17 cellular contexts compared by ENCODE assay signal in genomic region chr7:21544303-21544656, GRCh38. TPM values are rescaled to one million over a fixed set of nuclear protein-coding genes. Genes with fewer than 3 reads are reported as not detected.
DNase-seq lines count a peak whose midpoint lies in the region; ATAC-seq and TF ChIP-seq lines count a peak whose summit lies in the region.
"Had no signal": no experiment of that assay in that cellular context is flagged by ENCODE, and none has a peak within 500 bp of the region (broad histone marks: within the 10 kb centered on the region; RNA-seq: fewer than 3 reads in every experiment).

No MANE protein-coding gene starts in this region.

- no peaks in the 10 kb centered on the region for H3K27me3 ChIP-seq in RWPE2 (ENCODE audit: insufficient read depth, poor library complexity, severe bottlenecking)
- H3K27me3 ChIP-seq in esophagus muscularis mucosa = peaks cover 0 to 12% (median 0%) of the 10 kb centered on the region in 4 donors
- peaks cover 71% of the 10 kb centered on the region for H3K27me3 ChIP-seq in smooth muscle cell (ENCODE audit: low read depth)

- H3K27ac Mint-ChIP-seq in activated T-cell treated with anti-CD3 and anti-CD28 coated beads, Interleukin-2, amount 50 U/mL, for 72 hours = no peak overlapping the region

- no peak for ATAC-seq in activated T-cell treated with anti-CD3 and anti-CD28 coated beads, Interleukin-2, amount 50 U/mL, for 72 hours (replicated peaks in 1 of 2)
- no peak for ATAC-seq in RWPE2 (ENCODE audit: low read depth)
- no peak for ATAC-seq in GM19397 (IDR thresholded peaks at IDR 0.05; ENCODE audit: unreplicated experiment)

- H3K4me3 ChIP-seq in RWPE2 (ENCODE audit: severe bottlenecking) (peak overlapping the region; percentile 55), esophagus muscularis mucosa (peak overlapping the region; percentile 61 to 74 (median 68)), smooth muscle cell (peak overlapping the region; percentile 62)
- H3K4me3 ChIP-seq: SK-N-MC had no signal

- H3K9ac ChIP-seq in smooth muscle cell (ENCODE audit: low read depth) = no peak overlapping the region

- no peaks in the 10 kb centered on the region for H3K9me3 Mint-ChIP-seq in activated T-cell treated with anti-CD3 and anti-CD28 coated beads, Interleukin-2, amount 50 U/mL, for 72 hours

- no peaks in the 10 kb centered on the region for H3K36me3 Mint-ChIP-seq in activated T-cell treated with anti-CD3 and anti-CD28 coated beads, Interleukin-2, amount 50 U/mL, for 72 hours (ENCODE audit: insufficient read depth in 2 of 2)

- H3K27me3 Mint-ChIP-seq in activated T-cell treated with anti-CD3 and anti-CD28 coated beads, Interleukin-2, amount 50 U/mL, for 72 hours (ENCODE audit: low read depth) = peaks cover 66% of the 10 kb centered on the region

- no peak for TF ChIP-seq EP300 in esophagus muscularis mucosa (IDR thresholded peaks at IDR 0.05)

- WGBS in esophagus muscularis mucosa = 43% methylated on average over 3 of the region's 3 CpGs
- 42% methylated on average over 3 of the region's 3 CpGs for WGBS in smooth muscle cell (ENCODE audit: low lambda C conversion rate)

- H3K9me3 ChIP-seq in RWPE2 (ENCODE audit: severe bottlenecking) = no peaks in the 10 kb centered on the region
- no peaks in the 10 kb centered on the region for H3K9me3 ChIP-seq in esophagus muscularis mucosa
- H3K9me3 ChIP-seq in smooth muscle cell (replicated peaks; ENCODE audit: low read depth) = no peaks in the 10 kb centered on the region
- H3K9me3 ChIP-seq: esophagus squamous epithelium had no signal

- H3K27ac ChIP-seq in RWPE2 (ENCODE audit: poor library complexity, severe bottlenecking) (peak overlapping the region; percentile 37), esophagus muscularis mucosa (replicated peaks in 1 of 4) (peak overlapping the region in 2 of 4 donors; percentile 61 to 78), smooth muscle cell (ENCODE audit: low read depth) (no peak overlapping the region)
- H3K27ac ChIP-seq: coronary artery, SK-N-MC had no signal

- no peak for TF ChIP-seq POLR2A in esophagus muscularis mucosa (IDR thresholded peaks at IDR 0.05; ENCODE audit: low read depth)

- H3K4me2 ChIP-seq in smooth muscle cell = peak overlapping the region; percentile 98

- H3K36me3 ChIP-seq in RWPE2 (ENCODE audit: low read depth) (no peaks in the 10 kb centered on the region; the same call in 1 of the 2 replicates), esophagus muscularis mucosa (no peaks in the 10 kb centered on the region), smooth muscle cell (ENCODE audit: low read depth) (no peaks in the 10 kb centered on the region)
- H3K36me3 ChIP-seq: esophagus squamous epithelium had no signal

- H2AFZ ChIP-seq in smooth muscle cell (ENCODE audit: low read depth) = peak overlapping the region; percentile 44

- H4K20me1 ChIP-seq in smooth muscle cell (ENCODE audit: low read depth) = no peaks in the 10 kb centered on the region

- no peaks in the 10 kb centered on the region for H3K79me2 ChIP-seq in smooth muscle cell (ENCODE audit: low read depth)

- peaks cover 14% of the 10 kb centered on the region for H3K4me1 ChIP-seq in RWPE2 (ENCODE audit: insufficient read depth, poor library complexity, severe bottlenecking)
- H3K4me1 ChIP-seq in esophagus muscularis mucosa = peaks cover 13 to 31% (median 16%) of the 10 kb centered on the region in 4 donors
- peaks cover 9% of the 10 kb centered on the region for H3K4me1 ChIP-seq in smooth muscle cell (ENCODE audit: low read depth)

- H3F3A ChIP-seq in smooth muscle cell (ENCODE audit: low read depth) = no peaks in the 10 kb centered on the region

- intact Hi-C loops in esophagus muscularis mucosa (cut with DNase I) = loop anchor here (10.0 kb wide), 1 partner anchor 231 kb away; no protein-coding TSS in a partner anchor

- DNase-seq in activated T-cell treated with anti-CD3 and anti-CD28 coated beads, Interleukin-2, amount 50 U/mL, for 72 hours = no peak
- no peak for DNase-seq in activated T-cell treated with anti-CD3 and anti-CD28 coated beads, Interleukin-2, amount 50 U/mL, for 48 hours
- DNase-seq in RWPE2 (ENCODE audit: low spot score) = no peak
- DNase-seq in esophagus muscularis mucosa (ENCODE audit: extremely low spot score) = no peak
- no peak for DNase-seq in smooth muscle cell (lab: John Stamatoyannopoulos, UW; ENCODE audit: unreplicated experiment)
- no peak for DNase-seq in effector CD8-positive, alpha-beta T cell (lab: John Stamatoyannopoulos, UW)
- no peak for DNase-seq in T-helper 9 cell
- DNase-seq: activated CD8-positive, alpha-beta memory T cell treated with anti-CD3 and anti-CD28 coated beads, Interleukin-2, amount 50 U/mL, for 4 hours; esophagus squamous epithelium; hippocampal formation; KG1; left ventricle myocardium superior; NCI-H446; OCI-M1 had no signal

- TF ChIP-seq CTCF in RWPE2 (IDR thresholded peaks at IDR 0.05; ENCODE audit: poor library complexity, severe bottlenecking) (no peak), esophagus muscularis mucosa (IDR thresholded peaks at IDR 0.05) (no peak), smooth muscle cell (IDR thresholded peaks at IDR 0.05; ENCODE audit: borderline replicate concordance, insufficient read depth, poor library complexity, severe bottlenecking) (no peak)

- H3K4me1 Mint-ChIP-seq in activated T-cell treated with anti-CD3 and anti-CD28 coated beads, Interleukin-2, amount 50 U/mL, for 72 hours (ENCODE audit: low read depth) = peaks cover 11% of the 10 kb centered on the region

- H3K4me3 Mint-ChIP-seq in activated T-cell treated with anti-CD3 and anti-CD28 coated beads, Interleukin-2, amount 50 U/mL, for 72 hours = peak overlapping the region; percentile 83 to 87

RNA-seq across cellular contexts. Expression of gene DNAH11, which starts 1.4 kb away (rescaled TPM):
- total RNA-seq in activated T-cell treated with anti-CD3 and anti-CD28 coated beads, Interleukin-2, amount 50 U/mL, for 72 hours = under 1 TPM in 1 of 2 donors, not detected in 1; 0.70 TPM
- total RNA-seq in esophagus muscularis mucosa = 10 to 100 TPM in 3 of 4 donors, 1 to 10 TPM in 1; 8.7 to 16.6 (median 13.1) TPM
- 0.22 and 2.0 TPM in 2 replicates for total RNA-seq in smooth muscle cell
- polyA plus RNA-seq in smooth muscle cell = 0.33 and 0.63 TPM in 2 replicates
